Comparison of ENCODE assay signal across 16 cellular contexts in the genomic region with DNA sequence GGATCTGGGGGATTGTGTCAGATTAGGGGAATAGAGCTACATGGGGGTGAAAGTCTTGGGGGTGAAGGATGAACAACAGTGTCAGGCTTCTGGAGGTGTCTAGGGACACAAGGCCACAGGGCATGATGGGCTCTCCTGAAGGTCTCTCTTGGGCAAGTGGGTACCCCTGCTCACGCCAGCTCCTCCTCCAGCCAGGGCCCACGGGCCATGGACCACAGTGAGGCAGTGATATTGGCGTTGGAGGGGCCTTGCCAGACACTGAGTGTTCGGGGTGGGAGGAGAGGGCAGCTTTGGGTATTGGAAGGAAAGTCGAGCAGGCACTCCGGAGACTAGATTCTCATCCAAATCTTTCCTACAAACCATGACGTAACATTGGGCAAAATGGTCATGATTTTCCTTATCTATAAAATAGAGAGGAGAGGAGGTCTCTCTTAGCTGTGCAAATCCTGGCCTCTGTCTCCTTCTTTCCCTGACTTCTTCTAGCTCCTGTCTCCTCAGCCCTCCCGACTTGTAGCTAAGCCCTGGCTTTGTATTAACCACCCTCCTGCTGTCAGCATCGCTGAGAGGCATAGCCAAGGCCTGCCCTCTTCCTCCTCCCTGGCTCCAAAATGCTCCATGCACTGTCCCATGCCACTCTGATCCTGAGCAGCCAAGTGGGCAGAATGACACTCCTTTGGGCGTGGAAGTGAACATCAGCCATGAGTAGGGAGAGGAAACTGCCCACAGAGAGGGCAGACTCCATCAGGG. TPM values are rescaled to one million over a fixed set of nuclear protein-coding genes. Genes with fewer than 3 reads are reported as not detected.
DNase-seq lines count a peak whose midpoint lies in the region; ATAC-seq, FAIRE-seq and TF ChIP-seq lines count a peak whose summit lies in the region.
"Had no signal": no experiment of that assay in that cellular context is flagged by ENCODE, and none has a peak within 500 bp of the region (broad histone marks: within the 10 kb centered on the region; RNA-seq: fewer than 3 reads in every experiment).

No MANE protein-coding gene starts in this region.

- no peak for TF ChIP-seq CTCF in right atrium auricular region (IDR thresholded peaks at IDR 0.05)
- no peak for TF ChIP-seq CTCF in GM12878 (IDR thresholded peaks at IDR 0.05 in 2 of 3, conservative IDR thresholded peaks at IDR 0.05 in 1 of 3; ENCODE audit: control insufficient read depth in 2 of 3, extremely low read depth in 1 of 3, insufficient read depth in 1 of 3, low read depth in 3 of 3, low read length in 3 of 3)
- no peak for TF ChIP-seq CTCF in osteoblast (IDR thresholded peaks at IDR 0.05; ENCODE audit: extremely low read depth, low read depth, low read length)

- peak overlapping the region; percentile 75 for H3K4me2 ChIP-seq in GM12878 (ENCODE audit: control insufficient read depth, insufficient read depth)
- H3K4me2 ChIP-seq in osteoblast (ENCODE audit: insufficient read depth, low read length) = no peak overlapping the region

- intact Hi-C loops in right cardiac atrium (cut with DNase I) = loop anchor here in 1 of 4 donors (5.0 kb wide), 1 partner anchor 44 kb away; the partner anchor contains the start of gene BMF
- intact Hi-C loops in GM12878 (cut with micrococcal nuclease; ENCODE audit: unreplicated experiment) = no loop called here

- DNase-seq in right cardiac atrium (no peak), right atrium auricular region (ENCODE audit: low spot score) (no peak), GM12878 (ENCODE audit: low read depth, low spot score) (no peak), osteoblast (ENCODE audit: insufficient read length, low spot score, missing footprints) (no peak), NCI-H345 (lab: John Stamatoyannopoulos, UW) (no peak), NOMO-1 treated with DMSO at 0.1 percent for 48 hours (lab: John Stamatoyannopoulos, UW; ENCODE audit: unreplicated experiment) (no peak)
- DNase-seq: activated CD4-positive, alpha-beta T cell treated with anti-CD3 and anti-CD28 coated beads for 36 hours; Caco-2; effector memory CD8-positive, alpha-beta T cell; NCI-H774; SHP77; upper lobe of left lung had no signal

- no peaks in the 10 kb centered on the region for H4K20me1 ChIP-seq in GM12878 (ENCODE audit: control insufficient read depth, insufficient read depth)
- no peaks in the 10 kb centered on the region for H4K20me1 ChIP-seq in osteoblast (ENCODE audit: insufficient read depth, low read length)

- no peaks in the 10 kb centered on the region for H3K79me2 ChIP-seq in GM12878 (ENCODE audit: control insufficient read depth, insufficient read depth, low read length)
- H3K79me2 ChIP-seq in osteoblast (ENCODE audit: insufficient read depth, low read length) = no peaks in the 10 kb centered on the region

- H2AFZ ChIP-seq in GM12878 (ENCODE audit: control insufficient read depth, low read depth, low read length) = no peak overlapping the region
- peak overlapping the region; percentile 44 for H2AFZ ChIP-seq in osteoblast (ENCODE audit: low read length)

- FAIRE-seq in GM12878 (lab: Jason Lieb, UNC) = no peak
- FAIRE-seq: G401.6 had no signal

- ATAC-seq in right cardiac atrium (peak; percentile 14 to 42), GM12878 (no peak), HG03097 (IDR thresholded peaks at IDR 0.05; ENCODE audit: low FRiP score, unreplicated experiment) (no peak), GM18870 (IDR thresholded peaks at IDR 0.05; ENCODE audit: unreplicated experiment) (no peak)
- ATAC-seq: effector memory CD8-positive, alpha-beta T cell had no signal

- 83% methylated on average over 10 of the region's 10 CpGs for WGBS in right cardiac atrium
- WGBS in GM12878 (ENCODE audit: insufficient coverage, insufficient replicate concordance, low lambda C conversion rate, missing lambda C conversion rate) = 89% methylated on average over 10 of the region's 10 CpGs

- H3K4me3 ChIP-seq in right cardiac atrium (ENCODE audit: low read length) (no peak overlapping the region), right atrium auricular region (no peak overlapping the region), GM12878 (no peak overlapping the region), osteoblast (ENCODE audit: insufficient read depth, low read length) (no peak overlapping the region)
- H3K4me3 ChIP-seq: skin epidermis, upper lobe of left lung had no signal

- TF ChIP-seq POLR2A in GM12878 (IDR thresholded peaks at IDR 0.05; ENCODE audit: low read depth, low read length) = no peak

- BruUV-seq in GM12878 (replicated peaks; lab: Mats Ljungman, UMichigan) = no TSS peak

- RAD21 ChIA-PET in GM12878 (lab: Charles Lee; ENCODE audit: unreplicated experiment) = interaction anchor here (1.2 to 21.0 kb wide), 4 partner anchors 9 to 139 kb away, joined by 3 to 509 read pairs (median 78); partner anchors contain the start of gene BMF

- POLR2A ChIA-PET in GM12878 (lab: Charles Lee) = interaction anchor here (0.5 to 12.9 kb wide), 6 partner anchors 9 to 119 kb away, joined by 3 to 208 read pairs (median 6); no protein-coding TSS in a partner anchor

- no peaks in the 10 kb centered on the region for H3K9me3 ChIP-seq in right cardiac atrium (ENCODE audit: control insufficient read depth, low read length)
- no peaks in the 10 kb centered on the region for H3K9me3 ChIP-seq in right atrium auricular region
- no peaks in the 10 kb centered on the region for H3K9me3 ChIP-seq in GM12878 (replicated peaks; ENCODE audit: control insufficient read depth, insufficient read depth, low read length)
- no peaks in the 10 kb centered on the region for H3K9me3 ChIP-seq in osteoblast (ENCODE audit: low read depth, low read length)
- H3K9me3 ChIP-seq: Caco-2, upper lobe of left lung had no signal

- H3K27ac ChIP-seq in right cardiac atrium (ENCODE audit: low read length) (no peak overlapping the region), right atrium auricular region (peak overlapping the region in 1 of 2 donors; percentile 22), GM12878 (ENCODE audit: control insufficient read depth, insufficient read depth) (peak overlapping the region; percentile 96), osteoblast (ENCODE audit: low read depth, low read length) (peak overlapping the region; percentile 59)
- H3K27ac ChIP-seq: upper lobe of left lung had no signal

- TF ChIP-seq EP300 in GM12878 (IDR thresholded peaks at IDR 0.05; ENCODE audit: borderline replicate concordance in 1 of 2, control insufficient read depth in 1 of 2, low read depth in 2 of 2, low read length in 2 of 2) = no peak

- H3K4me1 ChIP-seq in right cardiac atrium (ENCODE audit: control insufficient read depth, insufficient read depth, low read length) = peaks cover 3% of the 10 kb centered on the region
- peaks cover 0 to 11% of the 10 kb centered on the region in 2 donors for H3K4me1 ChIP-seq in right atrium auricular region
- peaks cover 77% of the 10 kb centered on the region for H3K4me1 ChIP-seq in GM12878 (ENCODE audit: control insufficient read depth, insufficient read depth, low read length)
- peaks cover 28% of the 10 kb centered on the region for H3K4me1 ChIP-seq in osteoblast (ENCODE audit: insufficient read depth, low read length)
- H3K4me1 ChIP-seq: Caco-2 had no signal

- TF ChIP-seq RAD21 in GM12878 (IDR thresholded peaks at IDR 0.05; ENCODE audit: insufficient read depth, low read depth, low read length) = no peak

- H3K27me3 ChIP-seq in right cardiac atrium (ENCODE audit: control insufficient read depth, insufficient read depth) = no peaks in the 10 kb centered on the region
- H3K27me3 ChIP-seq in right atrium auricular region = no peaks in the 10 kb centered on the region
- no peaks in the 10 kb centered on the region for H3K27me3 ChIP-seq in GM12878 (replicated peaks in 1 of 2; ENCODE audit: control insufficient read depth in 2 of 2, insufficient read depth in 2 of 2, low read length in 1 of 2)
- no peaks in the 10 kb centered on the region for H3K27me3 ChIP-seq in osteoblast (ENCODE audit: insufficient read depth, low read length)
- H3K27me3 ChIP-seq: upper lobe of left lung had no signal

- H3K36me3 ChIP-seq in right atrium auricular region (no peaks in the 10 kb centered on the region), GM12878 (ENCODE audit: control insufficient read depth in 2 of 2, insufficient read depth in 2 of 2, low read length in 1 of 2) (no peaks in the 10 kb centered on the region), osteoblast (ENCODE audit: insufficient read depth, low read length) (no peaks in the 10 kb centered on the region)
- H3K36me3 ChIP-seq: upper lobe of left lung had no signal

- peak overlapping the region; percentile 48; the same call in 1 of the 2 replicates for H3K9ac ChIP-seq in GM12878 (ENCODE audit: control insufficient read depth, insufficient read depth, low read length)

- CTCF ChIA-PET in GM12878 (lab: Yijun Ruan, JAX) = interaction anchor here (2.2 to 23.9 kb wide), 5 partner anchors 10 to 102 kb away, joined by 5 to 578 read pairs (median 27); partner anchors contain the start of gene BMF

- SMC1A ChIA-PET in GM12878 (lab: Charles Lee; ENCODE audit: uncharacterized antibody, unreplicated experiment) = interaction anchor here (1.3 to 43.9 kb wide), 4 partner anchors 9 to 103 kb away, joined by 3 to 981 read pairs (median 49); partner anchors contain the start of gene BMF

- in situ Hi-C loops in GM12878 (cut with MboI) = no loop called here

RNA-seq across cellular contexts. Expression of gene SRP14, which starts 24.0 kb away (rescaled TPM):
- total RNA-seq in right cardiac atrium (100 to 1,000 TPM; 184 to 229 (median 210) TPM), right atrium auricular region (100 to 1,000 TPM; 255 to 283 TPM), GM12878 (2014; rRNA removed) (273 and 320 TPM in 2 replicates), GM12878 (2014; rRNA removed; fragmentation: Illumina TruSeq; extraction: Trizol) (181 and 189 TPM in 2 replicates), GM12878 (2021) (141 TPM in 2 replicates), osteoblast (81.4 and 97.2 TPM in 2 replicates)
- polyA plus RNA-seq in right cardiac atrium (574 TPM), GM12878 (2011; rRNA removed) (431 and 589 TPM in 2 replicates), GM12878 (2014; fragmentation: Illumina TruSeq; extraction: Trizol) (364 and 455 TPM in 2 replicates), GM12878 (2014; fragmentation: Nextera tagmentation; extraction: Ambion mirVana) (1,000 to 10,000 TPM; 1,041 to 1,182 TPM), GM12878 (2014; rRNA removed) (546 and 554 TPM in 2 replicates), GM12878 (2016; fragmentation: Nextera tagmentation; extraction: Ambion mirVana) (100 to 1,000 TPM; 806 to 826 TPM)
- 27.7 and 29.4 TPM in 2 replicates for total RNA-seq in GM12878 (2013; cell fraction: nucleolus; rRNA removed)
- 301 TPM for polyA plus RNA-seq in GM12878 (2011; ENCODE audit: low read depth)
- 161 and 219 TPM in 2 replicates for polyA plus RNA-seq in GM12878 (2011; cell fraction: cytosol; rRNA removed)
- 122 and 149 TPM in 2 replicates for polyA plus RNA-seq in GM12878 (2011; cell fraction: nucleus; rRNA removed)
- 239 and 266 TPM in 2 replicates for polyA plus RNA-seq in GM12878 (2012)
- polyA minus RNA-seq in GM12878 (2011; rRNA and poly(A)+ RNA removed) = 69.2 and 71.6 TPM in 2 replicates
- polyA minus RNA-seq in GM12878 (2011; cell fraction: cytosol; rRNA and poly(A)+ RNA removed) = 31.9 and 39.9 TPM in 2 replicates
- polyA minus RNA-seq in GM12878 (2011; cell fraction: nucleus; rRNA and poly(A)+ RNA removed) = 33.1 and 43.4 TPM in 2 replicates

RNA-seq across cellular contexts. Expression of gene BMF, which starts 45.7 kb away (rescaled TPM):
- total RNA-seq in right cardiac atrium (1 to 10 TPM; 3.0 to 9.9 (median 8.5) TPM), right atrium auricular region (1 to 10 TPM; 1.3 to 3.0 TPM), GM12878 (2014; rRNA removed) (17.3 and 19.2 TPM in 2 replicates), GM12878 (2014; rRNA removed; fragmentation: Illumina TruSeq; extraction: Trizol) (16.4 and 20.1 TPM in 2 replicates), GM12878 (2021) (34.9 and 35.7 TPM in 2 replicates), osteoblast (8.0 TPM in 2 replicates)
- polyA plus RNA-seq in right cardiac atrium (2.9 TPM), GM12878 (2011; rRNA removed) (14.7 and 22.1 TPM in 2 replicates), GM12878 (2014; fragmentation: Illumina TruSeq; extraction: Trizol) (17.4 and 23.8 TPM in 2 replicates), GM12878 (2014; fragmentation: Nextera tagmentation; extraction: Ambion mirVana) (1 to 10 TPM in 1 of 2 experiments, under 1 TPM in 1; 0.82 to 1.3 TPM), GM12878 (2014; rRNA removed) (26.8 and 27.5 TPM in 2 replicates), GM12878 (2016; fragmentation: Nextera tagmentation; extraction: Ambion mirVana) (1 to 10 TPM; 4.0 to 4.2 TPM)
- 43.4 and 50.5 TPM in 2 replicates for total RNA-seq in GM12878 (2013; cell fraction: nucleolus; rRNA removed)
- 20.0 TPM for polyA plus RNA-seq in GM12878 (2011; ENCODE audit: low read depth)
- polyA plus RNA-seq in GM12878 (2011; cell fraction: cytosol; rRNA removed) = 27.1 and 27.9 TPM in 2 replicates
- polyA plus RNA-seq in GM12878 (2011; cell fraction: nucleus; rRNA removed) = 24.6 and 24.9 TPM in 2 replicates
- 26.9 and 30.0 TPM in 2 replicates for polyA plus RNA-seq in GM12878 (2012)
- 21.4 and 35.2 TPM in 2 replicates for polyA minus RNA-seq in GM12878 (2011; rRNA and poly(A)+ RNA removed)
- polyA minus RNA-seq in GM12878 (2011; cell fraction: cytosol; rRNA and poly(A)+ RNA removed) = 8.8 and 9.4 TPM in 2 replicates
- 9.3 and 14.4 TPM in 2 replicates for polyA minus RNA-seq in GM12878 (2011; cell fraction: nucleus; rRNA and poly(A)+ RNA removed)

Comparison
In these comparisons a context has a peak if more than half of its experiments do, and no peak if none do; other contexts are left out.
1. ATAC-seq: peak in right cardiac atrium (2 of 2); none in GM12878 (single experiment), HG03097 (single experiment) and GM18870 (single experiment).